ENCODE assay signal across 12 cellular contexts in genomic region chrX:13684361-13684760, GRCh38. TPM values are rescaled to one million over a fixed set of nuclear protein-coding genes. Genes with fewer than 3 reads are reported as not detected.
A peak's percentile ranks its signal among the peaks of the same experiment; 100 is the strongest.
DNase-seq lines count a peak whose midpoint lies in the region; ATAC-seq and TF ChIP-seq lines count a peak whose summit lies in the region.
"Had no signal": no experiment of that assay in that cellular context is flagged by ENCODE, and none has a peak within 500 bp of the region (broad histone marks: within the 10 kb centered on the region; RNA-seq: fewer than 3 reads in every experiment).

No MANE protein-coding gene starts in this region.

- intact Hi-C loops in PC-9 (cut with micrococcal nuclease; ENCODE audit: unreplicated experiment) (no loop called here), thyroid gland (cut with DNase I) (no loop called here)

- H3K36me3 Mint-ChIP-seq in stimulated activated naive CD8-positive, alpha-beta T cell treated with anti-CD3 and anti-CD28 coated beads, Interleukin-15, Interleukin-2, amounts not matched to agents 100 ng/mL and 50 ng/mL, for 24 hours (ENCODE audit: low read depth) = no peaks in the 10 kb centered on the region
- H3K36me3 Mint-ChIP-seq in central memory CD8-positive, alpha-beta T cell (ENCODE audit: insufficient read depth) = peaks cover 5% of the 10 kb centered on the region

- peak overlapping the region; percentile 17 for H3K27ac Mint-ChIP-seq in stimulated activated naive CD8-positive, alpha-beta T cell treated with anti-CD3 and anti-CD28 coated beads, Interleukin-15, Interleukin-2, amounts not matched to agents 100 ng/mL and 50 ng/mL, for 24 hours
- peak overlapping the region in 1 of 2 donors; percentile 50 for H3K27ac Mint-ChIP-seq in stimulated activated naive CD8-positive, alpha-beta T cell treated with anti-CD3 and anti-CD28 coated beads, Interleukin-15, amount 100 ng/mL, for 72 hours
- peak overlapping the region; percentile 52 for H3K27ac Mint-ChIP-seq in central memory CD8-positive, alpha-beta T cell (ENCODE audit: low read depth)

- no peaks in the 10 kb centered on the region for H3K9me2 ChIP-seq in PC-9 (ENCODE audit: insufficient read depth)

- H3K9me3 Mint-ChIP-seq in stimulated activated naive CD8-positive, alpha-beta T cell treated with anti-CD3 and anti-CD28 coated beads, Interleukin-15, Interleukin-2, amounts not matched to agents 100 ng/mL and 50 ng/mL, for 24 hours = no peaks in the 10 kb centered on the region
- H3K9me3 Mint-ChIP-seq in stimulated activated naive CD8-positive, alpha-beta T cell treated with anti-CD3 and anti-CD28 coated beads, Interleukin-15, amount 100 ng/mL, for 72 hours = no peaks in the 10 kb centered on the region
- H3K9me3 Mint-ChIP-seq in central memory CD8-positive, alpha-beta T cell = no peaks in the 10 kb centered on the region

- H3K27ac ChIP-seq in PC-9 = peak overlapping the region; percentile 61
- no peak overlapping the region for H3K27ac ChIP-seq in thyroid gland
- H3K27ac ChIP-seq: C4-2B had no signal

- H3K4me3 ChIP-seq in PC-9 (no peak overlapping the region), thyroid gland (replicated peaks in 1 of 3) (no peak overlapping the region)
- H3K4me3 ChIP-seq: A549, HAP-1 had no signal

- H3F3A ChIP-seq in PC-9 (ENCODE audit: insufficient read depth, low read depth) = peaks cover 7% of the 10 kb centered on the region; the same call in 1 of the 2 replicates

- no peaks in the 10 kb centered on the region for H3K36me3 ChIP-seq in PC-9 (ENCODE audit: low read depth)
- H3K36me3 ChIP-seq in thyroid gland = no peaks in the 10 kb centered on the region
- H3K36me3 ChIP-seq: BE2C, HAP-1 had no signal

- CTCF ChIA-PET in PC-9 (lab: Charles Lee) = no interaction called here

- no TSS peak for BruUV-seq in PC-9 (replicated peaks; lab: Mats Ljungman, UMichigan)

- no peaks in the 10 kb centered on the region for H3K27me3 Mint-ChIP-seq in stimulated activated naive CD8-positive, alpha-beta T cell treated with anti-CD3 and anti-CD28 coated beads, Interleukin-15, Interleukin-2, amounts not matched to agents 100 ng/mL and 50 ng/mL, for 24 hours
- no peaks in the 10 kb centered on the region for H3K27me3 Mint-ChIP-seq in stimulated activated naive CD8-positive, alpha-beta T cell treated with anti-CD3 and anti-CD28 coated beads, Interleukin-15, amount 100 ng/mL, for 72 hours
- no peaks in the 10 kb centered on the region for H3K27me3 Mint-ChIP-seq in central memory CD8-positive, alpha-beta T cell
- H3K27me3 Mint-ChIP-seq: CD4-positive, alpha-beta memory T cell had no signal

- H3K4me3 Mint-ChIP-seq in stimulated activated naive CD8-positive, alpha-beta T cell treated with anti-CD3 and anti-CD28 coated beads, Interleukin-15, Interleukin-2, amounts not matched to agents 100 ng/mL and 50 ng/mL, for 24 hours = no peak overlapping the region
- H3K4me3 Mint-ChIP-seq in stimulated activated naive CD8-positive, alpha-beta T cell treated with anti-CD3 and anti-CD28 coated beads, Interleukin-15, amount 100 ng/mL, for 72 hours = no peak overlapping the region
- no peak overlapping the region for H3K4me3 Mint-ChIP-seq in central memory CD8-positive, alpha-beta T cell
- H3K4me3 Mint-ChIP-seq: CD4-positive, alpha-beta memory T cell had no signal

- ATAC-seq in stimulated activated naive CD8-positive, alpha-beta T cell treated with anti-CD3 and anti-CD28 coated beads, Interleukin-15, amount 100 ng/mL, for 72 hours = no peak
- ATAC-seq in central memory CD8-positive, alpha-beta T cell (replicated peaks; ENCODE audit: extremely low read depth, poor library complexity, severe bottlenecking) = no peak
- no peak for ATAC-seq in GM18511 (IDR thresholded peaks at IDR 0.05; ENCODE audit: unreplicated experiment)

- POLR2A ChIA-PET in PC-9 (lab: Charles Lee; ENCODE audit: unreplicated experiment) = no interaction called here

- H3K4me1 Mint-ChIP-seq in stimulated activated naive CD8-positive, alpha-beta T cell treated with anti-CD3 and anti-CD28 coated beads, Interleukin-15, Interleukin-2, amounts not matched to agents 100 ng/mL and 50 ng/mL, for 24 hours (ENCODE audit: low read depth) = peaks cover 46% of the 10 kb centered on the region
- H3K4me1 Mint-ChIP-seq in stimulated activated naive CD8-positive, alpha-beta T cell treated with anti-CD3 and anti-CD28 coated beads, Interleukin-15, amount 100 ng/mL, for 72 hours = peaks cover 36% of the 10 kb centered on the region
- H3K4me1 Mint-ChIP-seq in central memory CD8-positive, alpha-beta T cell = peaks cover 15% of the 10 kb centered on the region

- H3K9me3 ChIP-seq in PC-9 (ENCODE audit: insufficient read depth, low read depth) = no peaks in the 10 kb centered on the region
- no peaks in the 10 kb centered on the region for H3K9me3 ChIP-seq in thyroid gland
- H3K9me3 ChIP-seq: A549, BE2C, HAP-1 had no signal

- DNase-seq in stimulated activated naive CD8-positive, alpha-beta T cell treated with anti-CD3 and anti-CD28 coated beads, Interleukin-15, amount 100 ng/mL, for 72 hours = no peak
- DNase-seq in PC-9 = no peak
- no peak for DNase-seq in central memory CD8-positive, alpha-beta T cell (ENCODE audit: low spot score in 2 of 2)
- no peak for DNase-seq in thyroid gland
- DNase-seq: BE2C; CD4-positive, alpha-beta memory T cell; DMS79 had no signal

- peaks cover 3% of the 10 kb centered on the region for H3K79me2 ChIP-seq in PC-9 (ENCODE audit: low read depth)

- H3K27me3 ChIP-seq in PC-9 (ENCODE audit: insufficient read depth, low read depth) (no peaks in the 10 kb centered on the region), thyroid gland (no peaks in the 10 kb centered on the region)
- H3K27me3 ChIP-seq: BE2C had no signal

- H3K4me2 ChIP-seq in PC-9 = peak overlapping the region; percentile 56; the same call in 1 of the 2 replicates

- H2AFZ ChIP-seq in PC-9 = no peak overlapping the region

- H3K4me1 ChIP-seq in PC-9 (replicated peaks; ENCODE audit: insufficient read depth) (peaks cover 16% of the 10 kb centered on the region), thyroid gland (peaks cover 0 to 4% of the 10 kb centered on the region in 2 donors)
- H3K4me1 ChIP-seq: BE2C had no signal

- TF ChIP-seq CTCF in PC-9 (conservative IDR thresholded peaks at IDR 0.05) (no peak), thyroid gland (IDR thresholded peaks at IDR 0.05) (no peak)

- TF ChIP-seq POLR2A in thyroid gland (IDR thresholded peaks at IDR 0.05) = no peak

- no peaks in the 10 kb centered on the region for H4K20me1 ChIP-seq in PC-9 (ENCODE audit: insufficient read depth)

- 89 to 96% methylated on average over 4 of the region's 4 CpGs for WGBS in thyroid gland, 2 donors

RNA-seq across cellular contexts. Expression of gene RAB9A, which starts 4.6 kb away (rescaled TPM):
- 26.7 and 30.7 TPM in 2 replicates for total RNA-seq in PC-9 (2021)
- 10 to 100 TPM; 29.5 to 47.0 (median 36.0) TPM for total RNA-seq in thyroid gland

RNA-seq across cellular contexts. Expression of gene TCEANC, which starts 31.4 kb away (rescaled TPM):
- total RNA-seq in PC-9 (2021) = 0.96 and 1.2 TPM in 2 replicates
- total RNA-seq in thyroid gland = 1 to 10 TPM; 4.5 to 8.6 (median 6.4) TPM

RNA-seq across cellular contexts. Expression of gene TRAPPC2, which starts 50.1 kb away (rescaled TPM):
- total RNA-seq in PC-9 (2021) (18.5 and 23.6 TPM in 2 replicates), thyroid gland (10 to 100 TPM; 18.9 to 27.7 (median 22.1) TPM)

RNA-seq across cellular contexts. Expression of gene OFD1, which starts 50.2 kb away (rescaled TPM):
- total RNA-seq in PC-9 (2021) (31.6 and 35.6 TPM in 2 replicates), thyroid gland (10 to 100 TPM; 33.6 to 46.0 (median 43.5) TPM)
